Comparison of ENCODE assay signal across 8 cellular contexts in the genomic region with DNA sequence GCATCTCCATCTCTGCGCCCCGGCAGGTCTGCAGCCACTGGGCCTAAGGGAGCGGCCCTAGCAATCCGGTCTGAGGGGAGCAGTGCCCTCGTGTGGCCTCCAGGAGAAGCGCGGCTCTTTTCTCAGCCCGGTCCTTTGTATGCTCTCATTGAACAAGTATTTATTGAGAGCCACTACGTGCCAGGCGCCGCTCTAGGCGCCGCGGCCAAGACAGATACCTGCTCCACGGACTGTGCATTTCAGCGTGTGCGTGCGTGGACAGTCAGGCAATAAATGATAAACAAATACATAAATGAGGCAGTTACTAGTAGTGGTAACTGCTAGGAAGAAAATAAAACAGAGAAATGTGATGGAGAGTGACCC. TPM values are rescaled to one million over a fixed set of nuclear protein-coding genes. Genes with fewer than 3 reads are reported as not detected.
DNase-seq lines count a peak whose midpoint lies in the region; ATAC-seq and TF ChIP-seq lines count a peak whose summit lies in the region.

No MANE protein-coding gene starts in this region.

- H3K79me2 ChIP-seq in SU-DHL-6 (ENCODE audit: insufficient read depth, low read length) = no peaks in the 10 kb centered on the region

- H3K27me3 ChIP-seq in SU-DHL-6 (ENCODE audit: low read length) (no peaks in the 10 kb centered on the region), heart left ventricle (no peaks in the 10 kb centered on the region)

- no peaks in the 10 kb centered on the region for H3K36me3 Mint-ChIP-seq in activated naive CD8-positive, alpha-beta T cell treated with anti-CD3 and anti-CD28 coated beads, Interleukin-2, amount 10 ng/mL, durations not matched to agents 7 days and 5 days

- TF ChIP-seq CTCF in GM12875 (IDR thresholded peaks at IDR 0.05; ENCODE audit: borderline replicate concordance, insufficient read depth, low read depth, low read length) (peak; percentile 95), SU-DHL-6 (IDR thresholded peaks at IDR 0.05; ENCODE audit: insufficient read depth, low read length, poor library complexity, severe bottlenecking) (peak; percentile 91), heart left ventricle (IDR thresholded peaks at IDR 0.05) (peak; percentile 84 to 97 (median 90))

- H3K9ac ChIP-seq in SU-DHL-6 (ENCODE audit: low read length) = no peak overlapping the region

- H3K9me2 ChIP-seq in SU-DHL-6 (replicated peaks; ENCODE audit: insufficient read depth, low read length) = no peaks in the 10 kb centered on the region

- H3K27ac Mint-ChIP-seq in activated naive CD8-positive, alpha-beta T cell treated with anti-CD3 and anti-CD28 coated beads, Interleukin-2, amount 10 ng/mL, durations not matched to agents 7 days and 5 days = peak overlapping the region; percentile 23

- DNase-seq in NCI-H1105 treated with DMSO at 0.1 percent for 48 hours (lab: John Stamatoyannopoulos, UW) (peak; percentile 64), heart left ventricle (peak; percentile 78 to 88 (median 82)), pulmonary artery endothelial cell (ENCODE audit: low read depth, low spot score) (peak; percentile 63), cortex of kidney (lab: John Stamatoyannopoulos, UW) (no peak)
- peak; percentile 82 for DNase-seq in activated naive CD8-positive, alpha-beta T cell treated with anti-CD3 and anti-CD28 coated beads, Interleukin-2, amount 10 ng/mL, durations not matched to agents 7 days and 5 days

- no peak overlapping the region for H3K4me2 ChIP-seq in SU-DHL-6 (ENCODE audit: low read depth, low read length, poor library complexity, severe bottlenecking)

- POLR2A ChIA-PET in activated naive CD8-positive, alpha-beta T cell treated with anti-CD3 and anti-CD28 coated beads, Interleukin-2, amount 10 ng/mL, durations not matched to agents 7 days and 5 days (lab: Charles Lee) = interaction anchor here (0.7 kb wide), 1 partner anchor 27 kb away, joined by 4 read pairs; no protein-coding TSS in a partner anchor

- no peaks in the 10 kb centered on the region for H3K9me3 ChIP-seq in SU-DHL-6 (ENCODE audit: insufficient read depth, low read length)
- no peaks in the 10 kb centered on the region for H3K9me3 ChIP-seq in heart left ventricle

- peaks cover 3% of the 10 kb centered on the region for H3K27me3 Mint-ChIP-seq in activated naive CD8-positive, alpha-beta T cell treated with anti-CD3 and anti-CD28 coated beads, Interleukin-2, amount 10 ng/mL, durations not matched to agents 7 days and 5 days

- H3K9me3 Mint-ChIP-seq in activated naive CD8-positive, alpha-beta T cell treated with anti-CD3 and anti-CD28 coated beads, Interleukin-2, amount 10 ng/mL, durations not matched to agents 7 days and 5 days = no peaks in the 10 kb centered on the region

- H3K36me3 ChIP-seq in SU-DHL-6 (ENCODE audit: low read length) (no peaks in the 10 kb centered on the region), heart left ventricle (no peaks in the 10 kb centered on the region)

- no peaks in the 10 kb centered on the region for H4K20me1 ChIP-seq in SU-DHL-6 (ENCODE audit: low read depth, low read length)

- intact Hi-C loops in heart left ventricle (cut with DNase I) = loop anchor here in 5 of 10 donors (2.0 to 10.0 kb wide), 3 partner anchors 183 to 283 kb away; partner anchors contain the start of gene CYSTM1 (in 1 of the 5)

- peaks cover 0 to 16% (median 7%) of the 10 kb centered on the region in 12 donors for H3K4me1 ChIP-seq in heart left ventricle

- no peak overlapping the region for H3K27ac ChIP-seq in SU-DHL-6 (ENCODE audit: low read depth, low read length)
- H3K27ac ChIP-seq in heart left ventricle = peak overlapping the region in 1 of 12 donors; percentile 0

- no peaks in the 10 kb centered on the region for H3F3A ChIP-seq in SU-DHL-6 (ENCODE audit: insufficient read depth)

- peak overlapping the region; percentile 20 for H2AFZ ChIP-seq in SU-DHL-6 (ENCODE audit: low read depth, low read length, severe bottlenecking)

- WGBS in heart left ventricle, 4 donors = 0 to 2% (median 0%) methylated on average over 12 to 18 of the region's 18 CpGs

- ATAC-seq in HG02759 (IDR thresholded peaks at IDR 0.05; ENCODE audit: unreplicated experiment) (peak; percentile 96), heart left ventricle (peak; percentile 82 to 94 (median 94))
- ATAC-seq in activated naive CD8-positive, alpha-beta T cell treated with anti-CD3 and anti-CD28 coated beads, Interleukin-2, amount 10 ng/mL, durations not matched to agents 7 days and 5 days (ENCODE audit: low read depth) = peak; percentile 93

- H3K4me1 Mint-ChIP-seq in activated naive CD8-positive, alpha-beta T cell treated with anti-CD3 and anti-CD28 coated beads, Interleukin-2, amount 10 ng/mL, durations not matched to agents 7 days and 5 days = peaks cover 8% of the 10 kb centered on the region

- TF ChIP-seq POLR2A in heart left ventricle (IDR thresholded peaks at IDR 0.05) = no peak

- H3K4me3 ChIP-seq in GM12875 (ENCODE audit: low read depth, low read length) (no peak overlapping the region), SU-DHL-6 (ENCODE audit: insufficient read depth, low read length, poor library complexity, severe bottlenecking) (no peak overlapping the region), heart left ventricle (peak overlapping the region in 7 of 12 donors; percentile 3 to 36 (median 10))

- peak overlapping the region; percentile 83 for H3K4me3 Mint-ChIP-seq in activated naive CD8-positive, alpha-beta T cell treated with anti-CD3 and anti-CD28 coated beads, Interleukin-2, amount 10 ng/mL, durations not matched to agents 7 days and 5 days

RNA-seq across cellular contexts. Expression of gene SLC4A9, which starts 2.3 kb away (rescaled TPM):
- under 1 TPM; 0.17 to 0.31 TPM for total RNA-seq in activated naive CD8-positive, alpha-beta T cell treated with anti-CD3 and anti-CD28 coated beads, Interleukin-2, amount 10 ng/mL, durations not matched to agents 7 days and 5 days
- total RNA-seq in heart left ventricle = under 1 TPM in 4 of 9 donors, not detected in 5; 0.08 to 0.20 (median 0.15) TPM
- polyA plus RNA-seq in heart left ventricle = under 1 TPM in 1 of 2 donors, not detected in 1; 0.08 TPM
- not detected in 2 replicates for total RNA-seq in pulmonary artery endothelial cell

RNA-seq across cellular contexts. Expression of gene HBEGF, which starts 11.3 kb away (rescaled TPM):
- 10 to 100 TPM; 12.8 TPM for total RNA-seq in activated naive CD8-positive, alpha-beta T cell treated with anti-CD3 and anti-CD28 coated beads, Interleukin-2, amount 10 ng/mL, durations not matched to agents 7 days and 5 days
- 10 to 100 TPM; 23.6 to 60.1 (median 34.9) TPM for total RNA-seq in heart left ventricle
- polyA plus RNA-seq in heart left ventricle = 10 to 100 TPM; 18.2 to 50.7 TPM
- total RNA-seq in pulmonary artery endothelial cell = 16.6 and 24.3 TPM in 2 replicates

RNA-seq across cellular contexts. Expression of gene ANKHD1, which starts 43.9 kb away (rescaled TPM):
- 100 to 1,000 TPM; 148 to 156 TPM for total RNA-seq in activated naive CD8-positive, alpha-beta T cell treated with anti-CD3 and anti-CD28 coated beads, Interleukin-2, amount 10 ng/mL, durations not matched to agents 7 days and 5 days
- total RNA-seq in heart left ventricle (10 to 100 TPM; 49.5 to 78.8 (median 63.6) TPM), pulmonary artery endothelial cell (59.8 and 89.8 TPM in 2 replicates)
- polyA plus RNA-seq in heart left ventricle = 10 to 100 TPM; 41.4 to 48.3 TPM

RNA-seq across cellular contexts. Expression of gene PFDN1, which starts 54.8 kb away (rescaled TPM):
- 10 to 100 TPM; 47.7 to 48.3 TPM for total RNA-seq in activated naive CD8-positive, alpha-beta T cell treated with anti-CD3 and anti-CD28 coated beads, Interleukin-2, amount 10 ng/mL, durations not matched to agents 7 days and 5 days
- 100 to 1,000 TPM in 1 of 9 donors, 10 to 100 TPM in 8; 53.8 to 130 (median 72.3) TPM for total RNA-seq in heart left ventricle
- 100 to 1,000 TPM in 1 of 2 donors, 10 to 100 TPM in 1; 93.8 to 140 TPM for polyA plus RNA-seq in heart left ventricle
- total RNA-seq in pulmonary artery endothelial cell = 59.0 and 70.4 TPM in 2 replicates

Comparison
In these comparisons a context has a peak if more than half of its experiments do, and no peak if none do; other contexts are left out.
1. H3K4me3 ChIP-seq: peak in heart left ventricle (7 of 12); none in GM12875 (single experiment) and SU-DHL-6 (single experiment).
2. Peak in every context shown above with its lines, with median percentiles within 50 percentile points of each other: CTCF ChIP-seq and ATAC-seq.